Comparison of ENCODE assay signal across 1 cellular context in the genomic region with DNA sequence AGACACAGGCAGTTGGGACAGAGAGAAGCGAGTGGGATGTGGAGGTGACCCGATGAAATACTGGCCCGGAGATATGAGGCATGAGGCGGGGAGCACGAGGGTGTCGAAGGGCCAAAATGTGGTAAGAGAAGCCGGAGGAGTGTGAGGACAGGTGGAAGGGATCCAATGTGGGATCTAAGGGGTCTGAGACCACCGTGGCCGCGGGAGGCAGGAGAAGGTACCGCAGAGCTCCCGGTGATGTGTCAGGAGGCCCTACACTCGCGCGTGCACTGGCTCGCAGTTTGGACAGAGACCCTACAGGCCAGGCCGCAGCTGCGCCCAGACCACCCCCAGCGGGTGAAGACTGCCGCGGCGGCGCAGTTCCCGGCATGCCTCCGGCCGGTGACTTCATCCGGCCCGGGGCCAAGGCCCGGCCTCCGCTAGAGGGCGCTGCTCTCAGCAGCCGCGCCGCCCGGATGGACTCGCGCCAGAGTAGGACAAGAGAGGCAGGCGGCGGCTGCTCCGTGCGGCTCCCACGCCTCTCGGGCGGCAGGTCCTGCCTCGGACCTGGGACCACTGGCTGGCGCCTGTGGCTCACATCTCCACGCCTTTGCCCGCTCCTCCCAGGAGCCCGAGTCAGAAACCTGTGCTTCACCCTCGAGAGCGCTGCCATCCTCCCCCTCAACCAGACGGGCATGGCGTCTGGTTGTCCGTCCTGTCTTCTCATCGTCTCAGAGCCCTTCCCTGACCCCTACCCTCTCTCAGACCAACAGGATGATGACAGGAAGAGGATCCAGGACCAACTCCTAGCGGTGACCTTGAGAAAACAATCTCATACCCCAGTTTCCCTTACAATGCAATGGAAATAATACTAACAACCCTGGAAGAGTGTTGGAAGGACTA.
TF ChIP-seq lines count a peak whose summit lies in the region.

No MANE protein-coding gene starts in this region.

TF ChIP-seq in SK-N-SH treated with all-trans-retinoic acid at 6 μM for 48 hours, 23 proteins besides CTCF, POLR2A, EP300 and RAD21 (continued from another document):
- TF ChIP-seq, protein P1, sequence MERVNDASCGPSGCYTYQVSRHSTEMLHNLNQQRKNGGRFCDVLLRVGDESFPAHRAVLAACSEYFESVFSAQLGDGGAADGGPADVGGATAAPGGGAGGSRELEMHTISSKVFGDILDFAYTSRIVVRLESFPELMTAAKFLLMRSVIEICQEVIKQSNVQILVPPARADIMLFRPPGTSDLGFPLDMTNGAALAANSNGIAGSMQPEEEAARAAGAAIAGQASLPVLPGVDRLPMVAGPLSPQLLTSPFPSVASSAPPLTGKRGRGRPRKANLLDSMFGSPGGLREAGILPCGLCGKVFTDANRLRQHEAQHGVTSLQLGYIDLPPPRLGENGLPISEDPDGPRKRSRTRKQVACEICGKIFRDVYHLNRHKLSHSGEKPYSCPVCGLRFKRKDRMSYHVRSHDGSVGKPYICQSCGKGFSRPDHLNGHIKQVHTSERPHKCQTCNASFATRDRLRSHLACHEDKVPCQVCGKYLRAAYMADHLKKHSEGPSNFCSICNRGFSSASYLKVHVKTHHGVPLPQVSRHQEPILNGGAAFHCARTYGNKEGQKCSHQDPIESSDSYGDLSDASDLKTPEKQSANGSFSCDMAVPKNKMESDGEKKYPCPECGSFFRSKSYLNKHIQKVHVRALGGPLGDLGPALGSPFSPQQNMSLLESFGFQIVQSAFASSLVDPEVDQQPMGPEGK (CRISPR knock-in tag; IDR thresholded peaks at IDR 0.05; ENCODE audit: borderline replicate concordance), result no peak
- TF ChIP-seq ZNF70 (CRISPR knock-in tag; IDR thresholded peaks at IDR 0.05), result 0 out of 2 replicates have a peak, but pooled peaks have one; percentile 15
- no peak for TF ChIP-seq OSR1 (CRISPR knock-in tag; IDR thresholded peaks at IDR 0.05)
